1 cellular context compared by ENCODE assay signal in genomic region chr3:58003093-58003492, GRCh38.
TF ChIP-seq lines count a peak whose summit lies in the region.

No MANE protein-coding gene starts in this region.

TF ChIP-seq in HepG2, 621 proteins besides CTCF, POLR2A, EP300 and RAD21 (continued from another document):
- no peak for TF ChIP-seq ZBTB39 (CRISPR knock-in tag; IDR thresholded peaks at IDR 0.05)
- TF ChIP-seq POGK (CRISPR knock-in tag; conservative IDR thresholded peaks at IDR 0.05), result no peak
- no peak for TF ChIP-seq ZNF362 (CRISPR knock-in tag; IDR thresholded peaks at IDR 0.05; ENCODE audit: borderline replicate concordance)
- TF ChIP-seq RXRA (CRISPR knock-in tag; IDR thresholded peaks at IDR 0.05), result no peak
- no peak for TF ChIP-seq HMG20A (CRISPR knock-in tag; IDR thresholded peaks at IDR 0.05; ENCODE audit: borderline replicate concordance)
